ENCODE assay signal across 10 cellular contexts in genomic region chr1:32447469-32448185, GRCh38. TPM values are rescaled to one million over a fixed set of nuclear protein-coding genes. Genes with fewer than 3 reads are reported as not detected.
A peak's percentile ranks its signal among the peaks of the same experiment; 100 is the strongest.
DNase-seq lines count a peak whose midpoint lies in the region; ATAC-seq, FAIRE-seq and TF ChIP-seq lines count a peak whose summit lies in the region.
"Had no signal": no experiment of that assay in that cellular context is flagged by ENCODE, and none has a peak within 500 bp of the region (broad histone marks: within the 10 kb centered on the region; RNA-seq: fewer than 3 reads in every experiment).

No MANE protein-coding gene starts in this region.

- H4K20me1 ChIP-seq in PC-3 (ENCODE audit: low read length) (no peaks in the 10 kb centered on the region), endothelial cell of umbilical vein (replicated peaks; ENCODE audit: control insufficient read depth, extremely low read depth, insufficient read depth, low read length) (no peaks in the 10 kb centered on the region), neural progenitor cell (ENCODE audit: low read depth) (no peaks in the 10 kb centered on the region)

- POLR2A ChIA-PET in PC-3 (lab: Charles Lee; ENCODE audit: unreplicated experiment) (no interaction called here), endothelial cell of umbilical vein (lab: Charles Lee) (no interaction called here)

- peak overlapping the region; percentile 58; the same call in 1 of the 2 replicates for H2AFZ ChIP-seq in PC-3 (ENCODE audit: low read length)
- peak overlapping the region; percentile 79 for H2AFZ ChIP-seq in endothelial cell of umbilical vein (ENCODE audit: low read depth, low read length)
- H2AFZ ChIP-seq in neural progenitor cell (replicated peaks): peak overlapping the region; percentile 92

- H3F3A ChIP-seq in PC-3 (ENCODE audit: low read length, unreplicated experiment) (no peaks in the 10 kb centered on the region), neural progenitor cell (ENCODE audit: low read depth) (peaks cover 29% of the 10 kb centered on the region)

- ATAC-seq in PC-3: peak; percentile 36; the same call in 1 of the 2 replicates

- H3K79me2 ChIP-seq in PC-3 (ENCODE audit: low read length): no peaks in the 10 kb centered on the region
- no peaks in the 10 kb centered on the region for H3K79me2 ChIP-seq in endothelial cell of umbilical vein (ENCODE audit: control insufficient read depth, insufficient read depth, low read length)
- no peaks in the 10 kb centered on the region for H3K79me2 ChIP-seq in neural progenitor cell (ENCODE audit: low read depth)

- TF ChIP-seq CTCF in BE2C (IDR thresholded peaks at IDR 0.05; ENCODE audit: low read depth, low read length) (no peak), PC-3 (conservative IDR thresholded peaks at IDR 0.05; ENCODE audit: low read depth, low read length) (no peak), endothelial cell of umbilical vein (IDR thresholded peaks at IDR 0.05; ENCODE audit: extremely low read depth in 1 of 2, insufficient read depth in 1 of 2, low read depth in 1 of 2, low read length in 2 of 2) (no peak), neural progenitor cell (IDR thresholded peaks at IDR 0.05) (no peak)

- no peaks in the 10 kb centered on the region for H3K27me3 ChIP-seq in BE2C
- no peaks in the 10 kb centered on the region for H3K27me3 ChIP-seq in PC-3 (ENCODE audit: low read length)
- H3K27me3 ChIP-seq in endothelial cell of umbilical vein (ENCODE audit: control insufficient read depth in 2 of 2, insufficient read depth in 2 of 2, low read length in 2 of 2): peaks cover 0 to 5% of the 10 kb centered on the region in 2 experiments
- no peaks in the 10 kb centered on the region for H3K27me3 ChIP-seq in neural progenitor cell
- H3K27me3 ChIP-seq: adrenal gland had no signal

- BruUV-seq in PC-3 (replicated peaks; lab: Mats Ljungman, UMichigan) (no TSS peak), endothelial cell of umbilical vein (replicated peaks; lab: Mats Ljungman, UMichigan) (no TSS peak)

- peak overlapping the region; percentile 77 for H3K4me3 Mint-ChIP-seq in neural progenitor cell
- H3K4me3 Mint-ChIP-seq: activated B cell treated with CpG ODN at 0.5 μM for 24 hours had no signal

- H3K4me2 ChIP-seq in PC-3 (ENCODE audit: low read length) (peak overlapping the region; percentile 60), endothelial cell of umbilical vein (ENCODE audit: insufficient read depth, low read length) (peak overlapping the region; percentile 55), neural progenitor cell (peak overlapping the region; percentile 85)

- no peaks in the 10 kb centered on the region for H3K36me3 Mint-ChIP-seq in neural progenitor cell

- H3K9me2 ChIP-seq in PC-3 (replicated peaks; ENCODE audit: low read length): no peaks in the 10 kb centered on the region

- H3K9me3 Mint-ChIP-seq in neural progenitor cell: peaks cover 3% of the 10 kb centered on the region

- no peaks in the 10 kb centered on the region for H3K4me1 ChIP-seq in BE2C
- H3K4me1 ChIP-seq in PC-3 (ENCODE audit: insufficient read depth, low read length): peaks cover 8% of the 10 kb centered on the region; the same call in 1 of the 2 replicates
- peaks cover 4% of the 10 kb centered on the region for H3K4me1 ChIP-seq in endothelial cell of umbilical vein (ENCODE audit: control insufficient read depth, extremely low read depth, insufficient read depth, low read length)
- peaks cover 7% of the 10 kb centered on the region for H3K4me1 ChIP-seq in neural progenitor cell
- H3K4me1 ChIP-seq: adrenal gland had no signal

- H3K27ac Mint-ChIP-seq in neural progenitor cell: peak overlapping the region; percentile 16
- H3K27ac Mint-ChIP-seq: activated B cell treated with CpG ODN at 0.5 μM for 24 hours had no signal

- H3K9me3 ChIP-seq in BE2C (no peaks in the 10 kb centered on the region), PC-3 (ENCODE audit: low read length) (no peaks in the 10 kb centered on the region), endothelial cell of umbilical vein (replicated peaks; ENCODE audit: control insufficient read depth, insufficient read depth, low read length) (no peaks in the 10 kb centered on the region), neural progenitor cell (ENCODE audit: low read depth) (no peaks in the 10 kb centered on the region)
- H3K9me3 ChIP-seq: adrenal gland had no signal

- H3K4me1 Mint-ChIP-seq in neural progenitor cell: peaks cover 17% of the 10 kb centered on the region
- H3K4me1 Mint-ChIP-seq: activated B cell treated with CpG ODN at 0.5 μM for 24 hours had no signal

- DNase-seq in BE2C (no peak), PC-3 (peak; percentile 6), endothelial cell of umbilical vein (ENCODE audit: low read depth, low spot score) (no peak), neural progenitor cell (ENCODE audit: low spot score) (peak; percentile 94), inferior parietal cortex (ENCODE audit: extremely low spot score) (no peak), NCI-H1436 (lab: John Stamatoyannopoulos, UW) (no peak), GM19238 (ENCODE audit: insufficient read length, low spot score) (no peak)
- no peak for DNase-seq in stimulated activated CD4-positive, alpha-beta T cell treated with anti-CD3 and anti-CD28 coated beads, Interleukin-2, amount 100 ng/mL, for 48 hours
- DNase-seq: activated B cell treated with CpG ODN at 0.5 μM for 24 hours had no signal

- H3K36me3 ChIP-seq in BE2C (no peaks in the 10 kb centered on the region), PC-3 (ENCODE audit: low read depth, low read length) (no peaks in the 10 kb centered on the region), endothelial cell of umbilical vein (ENCODE audit: control insufficient read depth in 2 of 2, extremely low read depth in 1 of 2, insufficient read depth in 2 of 2, low read length in 2 of 2) (no peaks in the 10 kb centered on the region), neural progenitor cell (no peaks in the 10 kb centered on the region)
- H3K36me3 ChIP-seq: adrenal gland had no signal

- intact Hi-C loops in PC-3 (cut with micrococcal nuclease) (loop anchor here (1.0 to 5.0 kb wide), 2 partner anchors 54 to 75 kb away; no protein-coding TSS in a partner anchor), endothelial cell of umbilical vein (cut with micrococcal nuclease) (loop anchor here (1.0 to 2.0 kb wide), 4 partner anchors 53 to 425 kb away; partner anchors contain the start of gene RBBP4)

- H3K4me3 ChIP-seq in BE2C (ENCODE audit: low read depth, low read length): peak overlapping the region; percentile 41
- H3K4me3 ChIP-seq in PC-3 (ENCODE audit: low read length): no peak overlapping the region
- H3K4me3 ChIP-seq in endothelial cell of umbilical vein (replicated peaks in 1 of 3; ENCODE audit: insufficient read depth in 1 of 3, low read depth in 1 of 3, low read length in 3 of 3): peak overlapping the region in 1 of 3 experiments; percentile 23
- peak overlapping the region; percentile 44 for H3K4me3 ChIP-seq in neural progenitor cell

- H3K27me3 Mint-ChIP-seq in neural progenitor cell (ENCODE audit: insufficient read depth, low read depth): no peaks in the 10 kb centered on the region

- TF ChIP-seq POLR2A in endothelial cell of umbilical vein (IDR thresholded peaks at IDR 0.05; ENCODE audit: low read depth, low read length): no peak

- no peak for FAIRE-seq in endothelial cell of umbilical vein (lab: Jason Lieb, UNC)

- dilution Hi-C loops in endothelial cell of umbilical vein (cut with MboI; ENCODE audit: extremely low pct_ligation_motif_present, low sequenced_read_pairs): no loop called here

- CTCF ChIA-PET in PC-3 (lab: Charles Lee) (no interaction called here), endothelial cell of umbilical vein (lab: Charles Lee) (interaction anchor here (0.6 to 3.3 kb wide), 16 partner anchors 9 to 375 kb away, joined by 3 to 28 read pairs (median 4); partner anchors contain the start of gene ZBTB8B)

- H3K9me1 ChIP-seq in endothelial cell of umbilical vein (replicated peaks; ENCODE audit: control insufficient read depth, extremely low read depth, insufficient read depth, low read length): no peaks in the 10 kb centered on the region

- H3K9ac ChIP-seq in PC-3 (ENCODE audit: low read length): no peak overlapping the region
- H3K9ac ChIP-seq in endothelial cell of umbilical vein (replicated peaks; ENCODE audit: extremely low read depth, insufficient read depth, low read length): peak overlapping the region; percentile 9
- H3K9ac ChIP-seq in neural progenitor cell: no peak overlapping the region

- no peak overlapping the region for H3K27ac ChIP-seq in PC-3 (ENCODE audit: low read length)
- H3K27ac ChIP-seq in endothelial cell of umbilical vein (ENCODE audit: insufficient read depth, low read depth, low read length): no peak overlapping the region
- peak overlapping the region; percentile 81 for H3K27ac ChIP-seq in neural progenitor cell
- H3K27ac ChIP-seq: adrenal gland had no signal

RNA-seq across cellular contexts. Expression of gene ZBTB8B, which starts 17.2 kb away (rescaled TPM):
- polyA plus RNA-seq in BE2C (2012; ENCODE audit: insufficient read depth, insufficient read length, low read depth): 0.03 TPM
- total RNA-seq in PC-3 (2014; rRNA removed) (0.22 and 0.23 TPM in 2 replicates), endothelial cell of umbilical vein (0.02 TPM in 1 of 2 replicates, not detected in the other), neural progenitor cell (ENCODE audit: low replicate concordance) (4.2 and 5.6 TPM in 2 replicates)
- 0.01 TPM in 1 of 2 replicates, not detected in the other for polyA plus RNA-seq in endothelial cell of umbilical vein
- 0.01 TPM in 1 of 2 replicates, not detected in the other for polyA plus RNA-seq in endothelial cell of umbilical vein (2011; cell fraction: cytosol; rRNA removed)
- 0.03 TPM in 2 replicates for polyA plus RNA-seq in endothelial cell of umbilical vein (2011; cell fraction: nucleus; rRNA removed)
- polyA plus RNA-seq in endothelial cell of umbilical vein (2012): not detected in 2 replicates
- polyA minus RNA-seq in endothelial cell of umbilical vein: 0.06 TPM in 1 of 2 replicates, not detected in the other
- polyA minus RNA-seq in endothelial cell of umbilical vein (2011; cell fraction: cytosol; rRNA and poly(A)+ RNA removed): not detected
- polyA minus RNA-seq in endothelial cell of umbilical vein (2011; cell fraction: nucleus; rRNA and poly(A)+ RNA removed): not detected in 2 replicates

RNA-seq across cellular contexts. Expression of gene BSDC1, which starts 53.4 kb away (rescaled TPM):
- 58.7 TPM for polyA plus RNA-seq in BE2C (2012; ENCODE audit: insufficient read depth, insufficient read length, low read depth)
- total RNA-seq in PC-3 (2014; rRNA removed) (59.8 and 68.5 TPM in 2 replicates), endothelial cell of umbilical vein (64.6 and 64.8 TPM in 2 replicates), neural progenitor cell (ENCODE audit: low replicate concordance) (47.5 and 67.4 TPM in 2 replicates)
- 40.7 and 44.3 TPM in 2 replicates for polyA plus RNA-seq in endothelial cell of umbilical vein
- 48.2 and 51.9 TPM in 2 replicates for polyA plus RNA-seq in endothelial cell of umbilical vein (2011; cell fraction: cytosol; rRNA removed)
- 114 and 117 TPM in 2 replicates for polyA plus RNA-seq in endothelial cell of umbilical vein (2011; cell fraction: nucleus; rRNA removed)
- polyA plus RNA-seq in endothelial cell of umbilical vein (2012): 44.0 and 48.2 TPM in 2 replicates
- 59.4 and 69.0 TPM in 2 replicates for polyA minus RNA-seq in endothelial cell of umbilical vein
- 18.6 TPM for polyA minus RNA-seq in endothelial cell of umbilical vein (2011; cell fraction: cytosol; rRNA and poly(A)+ RNA removed)
- polyA minus RNA-seq in endothelial cell of umbilical vein (2011; cell fraction: nucleus; rRNA and poly(A)+ RNA removed): 60.1 and 72.5 TPM in 2 replicates

Comparison
In these comparisons a context has a peak if more than half of its experiments do, and no peak if none do; other contexts are left out.
1. DNase-seq: peak in PC-3 (single experiment) and neural progenitor cell (single experiment); none in BE2C (single experiment), endothelial cell of umbilical vein (single experiment), inferior parietal cortex (single experiment), NCI-H1436 (single experiment), stimulated activated CD4-positive, alpha-beta T cell treated with anti-CD3 and anti-CD28 coated beads, Interleukin-2, amount 100 ng/mL, for 48 hours (0 of 2) and GM19238 (single experiment).
2. Peak in every context shown above with its lines, with median percentiles within 50 percentile points of each other: H2AFZ ChIP-seq and H3K4me2 ChIP-seq.